Comparison of ENCODE assay signal across 19 cellular contexts in genomic region chr3:132289311-132289710, GRCh38. TPM values are rescaled to one million over a fixed set of nuclear protein-coding genes. Genes with fewer than 3 reads are reported as not detected.
DNase-seq lines count a peak whose midpoint lies in the region; ATAC-seq and TF ChIP-seq lines count a peak whose summit lies in the region.
"Had no signal": no experiment of that assay in that cellular context is flagged by ENCODE, and none has a peak within 500 bp of the region (broad histone marks: within the 10 kb centered on the region; RNA-seq: fewer than 3 reads in every experiment).

No MANE protein-coding gene starts in this region.

- no peak overlapping the region for H3K4me3 ChIP-seq in cardiac fibroblast (replicated peaks in 1 of 2; ENCODE audit: low read depth in 2 of 2, low read length in 2 of 2)
- H3K4me3 ChIP-seq in foreskin fibroblast (ENCODE audit: low read depth in 1 of 2, low read length in 2 of 2) = no peak overlapping the region
- no peak overlapping the region for H3K4me3 ChIP-seq in neutrophil (ENCODE audit: low read depth in 1 of 2, low read length in 1 of 2)
- H3K4me3 ChIP-seq in aorta (ENCODE audit: low read length in 2 of 2) = no peak overlapping the region

- no peaks in the 10 kb centered on the region for H3K36me3 ChIP-seq in neutrophil
- H3K36me3 ChIP-seq in aorta (ENCODE audit: control insufficient read depth in 1 of 2, insufficient read depth in 2 of 2, low read length in 1 of 2) = no peaks in the 10 kb centered on the region

- H3K27me3 ChIP-seq in neutrophil (no peaks in the 10 kb centered on the region), aorta (ENCODE audit: control insufficient read depth in 1 of 2, insufficient read depth in 2 of 2, low read length in 1 of 2) (no peaks in the 10 kb centered on the region)

- H3K27ac ChIP-seq in neutrophil (peak overlapping the region; percentile 17), aorta (ENCODE audit: low read depth in 1 of 2, low read length in 2 of 2) (no peak overlapping the region)
- H3K27ac ChIP-seq: C4-2B had no signal

- DNase-seq in ELR (ENCODE audit: low read depth) = peak; percentile 11
- DNase-seq in cardiac fibroblast (ENCODE audit: low read depth in 2 of 2) = peak; percentile 17 to 56
- DNase-seq in foreskin fibroblast = peak; percentile 73 to 81
- DNase-seq in dedifferentiated amniotic fluid mesenchymal stem cell (ENCODE audit: extremely low spot score) = no peak
- no peak for DNase-seq in aorta
- DNase-seq in activated gamma-delta T cell (lab: John Stamatoyannopoulos, UW) = no peak
- no peak for DNase-seq in NCI-H1048 (lab: John Stamatoyannopoulos, UW)
- DNase-seq: KBM-7, NCI-H1417, NCI-H187 treated with DMSO at 0.1 percent for 48 hours, NCI-H2227 treated with DMSO at 0.1 percent for 48 hours, NCI-H524, NCI-H82, OCI-M1, SHP77, SK-N-SH had no signal

- H3K4me1 ChIP-seq in neutrophil (ENCODE audit: control insufficient read depth in 1 of 2, insufficient read depth in 1 of 2, low read depth in 1 of 2, low read length in 1 of 2) (peaks cover 69 to 90% of the 10 kb centered on the region in 2 experiments), aorta (ENCODE audit: control insufficient read depth in 1 of 2, insufficient read depth in 2 of 2, low read length in 2 of 2) (no peaks in the 10 kb centered on the region)

- no peak for TF ChIP-seq CTCF in cardiac fibroblast (IDR thresholded peaks at IDR 0.05; ENCODE audit: low read depth, low read length)
- TF ChIP-seq CTCF in foreskin fibroblast (IDR thresholded peaks at IDR 0.05; ENCODE audit: low read depth, low read length) = no peak
- TF ChIP-seq CTCF in neutrophil (IDR thresholded peaks at IDR 0.05) = no peak

- intact Hi-C loops in aorta (cut with DNase I) = no loop called here

- ATAC-seq in aorta (ENCODE audit: low FRiP score) = no peak

- WGBS in aorta, 2 donors = 79 to 92% methylated on average over 1 of the region's 1 CpG

- H3K9me3 ChIP-seq in neutrophil (no peaks in the 10 kb centered on the region), aorta (ENCODE audit: control insufficient read depth, low read length) (peaks cover 4% of the 10 kb centered on the region)
- H3K9me3 ChIP-seq: SK-N-SH had no signal

RNA-seq across cellular contexts. Expression of gene ACP3, which starts 27.9 kb away (rescaled TPM):
- total RNA-seq in aorta = 1 to 10 TPM; 1.2 to 4.2 TPM
- under 1 TPM in 1 of 2 donors, not detected in 1; 0.63 TPM for polyA plus RNA-seq in aorta
- total RNA-seq: G401 had no signal

Comparison
In these comparisons a context has a peak if more than half of its experiments do, and no peak if none do; other contexts are left out.
1. DNase-seq: peak in ELR (single experiment), cardiac fibroblast (2 of 2) and foreskin fibroblast (2 of 2); none in dedifferentiated amniotic fluid mesenchymal stem cell (single experiment), aorta (0 of 2), activated gamma-delta T cell (single experiment) and NCI-H1048 (single experiment).